ENCODE assay signal across 8 cellular contexts in the genomic region with DNA sequence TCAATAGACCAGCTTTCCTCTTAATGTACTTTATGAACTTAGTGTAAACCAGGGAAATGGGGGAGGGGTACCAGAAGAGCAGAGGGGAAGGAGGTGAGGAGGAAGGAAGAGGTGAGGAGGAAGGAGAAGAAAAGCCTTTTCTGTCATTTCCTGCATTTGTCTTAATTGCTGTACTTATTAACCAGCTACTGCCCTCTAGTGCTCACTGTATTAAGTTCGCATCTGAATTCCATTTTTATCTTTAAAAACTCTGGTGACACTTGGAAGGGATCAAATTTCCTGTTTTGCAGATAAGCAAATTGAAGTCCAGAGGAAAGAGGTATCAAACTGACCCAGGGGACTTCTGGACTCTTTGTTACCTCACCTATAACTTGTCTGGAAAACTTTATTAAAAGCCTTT. TPM values are rescaled to one million over a fixed set of nuclear protein-coding genes. Genes with fewer than 3 reads are reported as not detected.
DNase-seq lines count a peak whose midpoint lies in the region; ATAC-seq and TF ChIP-seq lines count a peak whose summit lies in the region.

No MANE protein-coding gene starts in this region.

- H3K9me3 ChIP-seq in A673 (ENCODE audit: low read depth, low read length, poor library complexity, severe bottlenecking): no peaks in the 10 kb centered on the region

- no peaks in the 10 kb centered on the region for H3K27me3 ChIP-seq in A673 (replicated peaks; ENCODE audit: insufficient read depth, low read depth, low read length, poor library complexity)

- no peaks in the 10 kb centered on the region for H3K9me3 Mint-ChIP-seq in osteocyte (ENCODE audit: unreplicated experiment)

- peaks cover 19% of the 10 kb centered on the region for H3K4me1 ChIP-seq in A673 (ENCODE audit: insufficient read depth, low read length, poor library complexity, severe bottlenecking)

- H3K36me3 Mint-ChIP-seq in osteocyte (ENCODE audit: unreplicated experiment): no peaks in the 10 kb centered on the region

- CTCF ChIA-PET in A673 (lab: Charles Lee): interaction anchor here (0.6 to 2.5 kb wide), 3 partner anchors 39 to 292 kb away, joined by 3 to 13 read pairs (median 13); no protein-coding TSS in a partner anchor

- intact Hi-C loops in A673 (cut with micrococcal nuclease; ENCODE audit: unreplicated experiment): loop anchor here (1.0 to 5.0 kb wide), 3 partner anchors 61 to 293 kb away; partner anchors contain the start of gene LRP6

- no peak for ATAC-seq in HG03520 (IDR thresholded peaks at IDR 0.05; ENCODE audit: unreplicated experiment)

- peak overlapping the region; percentile 51 for H3K27ac ChIP-seq in A673 (ENCODE audit: low read depth, low read length, poor library complexity, severe bottlenecking)

- no peaks in the 10 kb centered on the region for H3K36me3 ChIP-seq in A673 (ENCODE audit: insufficient read depth, low read length, poor library complexity, severe bottlenecking)

- DNase-seq in A673 (ENCODE audit: low spot score) (peak; percentile 86), ELR (ENCODE audit: low read depth) (peak; percentile 83), NCI-H1436 (lab: John Stamatoyannopoulos, UW) (peak; percentile 64), SW480 (ENCODE audit: low spot score) (peak; percentile 77), fibroblast of the aortic adventitia (ENCODE audit: low read depth) (peak; percentile 85), osteocyte (ENCODE audit: extremely low spot score, unreplicated experiment) (no peak), occipital lobe (lab: John Stamatoyannopoulos, UW) (no peak)

- peak; percentile 76 for TF ChIP-seq CTCF in A673 (conservative IDR thresholded peaks at IDR 0.05; ENCODE audit: low read depth, low read length)
- TF ChIP-seq CTCF in fibroblast of the aortic adventitia (IDR thresholded peaks at IDR 0.05; ENCODE audit: insufficient read depth, low read length): peak; percentile 61
- peak; percentile 75 for TF ChIP-seq CTCF in osteocyte (IDR thresholded peaks at IDR 0.05)

- H3K4me3 ChIP-seq in A673 (ENCODE audit: low read depth, low read length, poor library complexity, severe bottlenecking) (no peak overlapping the region), fibroblast of the aortic adventitia (ENCODE audit: low read depth, low read length) (no peak overlapping the region)

- POLR2A ChIA-PET in A673 (lab: Charles Lee; ENCODE audit: low non-redundant PET): no interaction called here

- H3K4me1 Mint-ChIP-seq in osteocyte (ENCODE audit: unreplicated experiment): peaks cover 10% of the 10 kb centered on the region

- peak overlapping the region; percentile 6 for H3K27ac Mint-ChIP-seq in osteocyte (ENCODE audit: unreplicated experiment)

- no peak overlapping the region for H3K4me3 Mint-ChIP-seq in osteocyte (ENCODE audit: unreplicated experiment)

- H3K27me3 Mint-ChIP-seq in osteocyte (ENCODE audit: unreplicated experiment): peaks cover 5% of the 10 kb centered on the region

- no TSS peak for BruUV-seq in A673 (replicated peaks; lab: Mats Ljungman, UMichigan)

RNA-seq across cellular contexts. Expression of gene MANSC1, which starts 22.2 kb away (rescaled TPM):
- 10.5 TPM in 2 replicates for total RNA-seq in A673 (2021)
- 2.1 and 10.9 TPM in 2 replicates for total RNA-seq in fibroblast of the aortic adventitia (ENCODE audit: low replicate concordance)
- 8.8 and 9.1 TPM in 2 replicates for total RNA-seq in osteocyte
- 1.9 TPM for total RNA-seq in occipital lobe

RNA-seq across cellular contexts. Expression of gene BORCS5, which starts 29.1 kb away (rescaled TPM):
- total RNA-seq in A673 (2021): 14.7 and 17.7 TPM in 2 replicates
- total RNA-seq in fibroblast of the aortic adventitia (ENCODE audit: low replicate concordance): 6.5 and 18.3 TPM in 2 replicates
- total RNA-seq in osteocyte: 16.7 and 17.1 TPM in 2 replicates
- total RNA-seq in occipital lobe: 27.5 TPM

Comparison
In these comparisons a context has a peak if more than half of its experiments do, and no peak if none do; other contexts are left out.
1. DNase-seq: peak in A673 (single experiment), ELR (single experiment), NCI-H1436 (single experiment), SW480 (single experiment) and fibroblast of the aortic adventitia (single experiment); none in osteocyte (single experiment) and occipital lobe (single experiment).
2. Peak in every context shown above with its lines, with median percentiles within 50 percentile points of each other: CTCF ChIP-seq.